In genomic region chr3:49671291-49672288, GRCh38 we compare ENCODE assay signal across 8 cellular contexts. TPM values are rescaled to one million over a fixed set of nuclear protein-coding genes. Genes with fewer than 3 reads are reported as not detected.
DNase-seq lines count a peak whose midpoint lies in the region; ATAC-seq, FAIRE-seq and TF ChIP-seq lines count a peak whose summit lies in the region.

No MANE protein-coding gene starts in this region.

- peak; percentile 30 to 41; a peak in 5 of 6 replicates for ATAC-seq in A549

- H3K9me3 Mint-ChIP-seq in stimulated activated naive CD8-positive, alpha-beta T cell treated with anti-CD3 and anti-CD28 coated beads, Interleukin-15, Interleukin-2, amounts not matched to agents 100 ng/mL and 50 ng/mL, for 24 hours, result no peaks in the 10 kb centered on the region

- H3K36me3 Mint-ChIP-seq in stimulated activated naive CD8-positive, alpha-beta T cell treated with anti-CD3 and anti-CD28 coated beads, Interleukin-15, Interleukin-2, amounts not matched to agents 100 ng/mL and 50 ng/mL, for 24 hours (ENCODE audit: low read depth), result peaks cover 11% of the 10 kb centered on the region

- POLR2A ChIA-PET in A549 (lab: Yijun Ruan, JAX), result interaction anchor here (1.4 kb wide), 1 partner anchor 132 kb away, joined by 14 read pairs; no protein-coding TSS in a partner anchor

- peaks cover 9% of the 10 kb centered on the region for H3K36me3 ChIP-seq in effector memory CD4-positive, alpha-beta T cell (ENCODE audit: control insufficient read depth, insufficient read depth, low read length)

- H3K27ac Mint-ChIP-seq in stimulated activated naive CD8-positive, alpha-beta T cell treated with anti-CD3 and anti-CD28 coated beads, Interleukin-15, Interleukin-2, amounts not matched to agents 100 ng/mL and 50 ng/mL, for 24 hours, result peak overlapping the region; percentile 1

- CTCF ChIA-PET in A549 (lab: Yijun Ruan, JAX), result interaction anchor here (0.5 to 5.4 kb wide), 50 partner anchors 8 to 1839 kb away, joined by 3 to 210 read pairs (median 4); partner anchors contain the start of gene BSN

- TF ChIP-seq POLR2A in A549 (IDR thresholded peaks at IDR 0.05; ENCODE audit: low read length), result no peak

- peaks cover 33% of the 10 kb centered on the region for H3K4me1 ChIP-seq in A549
- H3K4me1 ChIP-seq in effector memory CD4-positive, alpha-beta T cell (ENCODE audit: control insufficient read depth, insufficient read depth, low read length, poor library complexity, severe bottlenecking), result peaks cover 18% of the 10 kb centered on the region

- 34% methylated on average over 10 of the region's 11 CpGs for WGBS in A549 (ENCODE audit: missing lambda C conversion rate)

- H3K4me2 ChIP-seq in A549, result peak overlapping the region; percentile 29; the same call in 1 of the 3 replicates

- H3K4me3 Mint-ChIP-seq in stimulated activated naive CD8-positive, alpha-beta T cell treated with anti-CD3 and anti-CD28 coated beads, Interleukin-15, Interleukin-2, amounts not matched to agents 100 ng/mL and 50 ng/mL, for 24 hours, result peak overlapping the region; percentile 60

- TF ChIP-seq EP300 in A549 (IDR thresholded peaks at IDR 0.05), result no peak

- no peaks in the 10 kb centered on the region for H3K9me3 ChIP-seq in A549
- H3K9me3 ChIP-seq in effector memory CD4-positive, alpha-beta T cell (ENCODE audit: control insufficient read depth, low read length), result no peaks in the 10 kb centered on the region

- peak; percentile 75 to 76 for TF ChIP-seq RAD21 in A549 (conservative IDR thresholded peaks at IDR 0.05 in 1 of 2, IDR thresholded peaks at IDR 0.05 in 1 of 2)

- no peaks in the 10 kb centered on the region for H3K27me3 ChIP-seq in effector memory CD4-positive, alpha-beta T cell (replicated peaks; ENCODE audit: control insufficient read depth, insufficient read depth, low read length, poor library complexity, severe bottlenecking)

- FAIRE-seq in A549 (lab: Jason Lieb, UNC), result no peak

- no peak overlapping the region for H3K27ac ChIP-seq in A549
- H3K27ac ChIP-seq in effector memory CD4-positive, alpha-beta T cell (ENCODE audit: insufficient read depth, low read length, poor library complexity, severe bottlenecking), result no peak overlapping the region

- peaks cover 33% of the 10 kb centered on the region for H3K4me1 Mint-ChIP-seq in stimulated activated naive CD8-positive, alpha-beta T cell treated with anti-CD3 and anti-CD28 coated beads, Interleukin-15, Interleukin-2, amounts not matched to agents 100 ng/mL and 50 ng/mL, for 24 hours (ENCODE audit: low read depth)

- no peak overlapping the region for H3K4me3 ChIP-seq in A549
- H3K4me3 ChIP-seq in HFF-Myc (replicated peaks; ENCODE audit: low read depth, low read length), result no peak overlapping the region
- H3K4me3 ChIP-seq in effector memory CD4-positive, alpha-beta T cell (ENCODE audit: insufficient read depth, low read depth, low read length, poor library complexity, severe bottlenecking), result no peak overlapping the region

- DNase-seq in A549 (ENCODE audit: low read depth in 1 of 2, low spot score in 1 of 2), result peak; percentile 65 to 71
- DNase-seq in HFF-Myc (ENCODE audit: extremely low read depth, low read depth), result peak; percentile 32
- DNase-seq in activated CD4-positive, alpha-beta T cell treated with anti-CD3 and anti-CD28 coated beads, Interleukin-2, amount 50 U/mL, for 1 hour, result peak; percentile 70
- peak; percentile 42 to 60 (median 50) for DNase-seq in effector memory CD4-positive, alpha-beta T cell
- DNase-seq in mucosa of gallbladder (ENCODE audit: low spot score), result peak; percentile 68
- DNase-seq in NCI-H524 treated with DMSO at 0.1 percent for 48 hours (lab: John Stamatoyannopoulos, UW), result no peak
- DNase-seq in NCI-H510A (lab: John Stamatoyannopoulos, UW), result no peak

- peak; percentile 65 for TF ChIP-seq CTCF in A549 (IDR thresholded peaks at IDR 0.05)
- TF ChIP-seq CTCF in HFF-Myc (IDR thresholded peaks at IDR 0.05; ENCODE audit: low read depth, low read length, missing control alignments), result peak; percentile 88

- H3K27me3 Mint-ChIP-seq in stimulated activated naive CD8-positive, alpha-beta T cell treated with anti-CD3 and anti-CD28 coated beads, Interleukin-15, Interleukin-2, amounts not matched to agents 100 ng/mL and 50 ng/mL, for 24 hours, result no peaks in the 10 kb centered on the region

TF ChIP-seq in A549, 52 proteins besides CTCF, POLR2A, EP300 and RAD21:
- TF ChIP-seq SMC3 (IDR thresholded peaks at IDR 0.05) (peak; percentile 86), TP53 (CRISPR knock-in tag; IDR thresholded peaks at IDR 0.05) (no peak)
TF ChIP-seq in A549: peak in this region for 1.

RNA-seq across cellular contexts. Expression of gene APEH, which starts 2.6 kb away (rescaled TPM):
- polyA plus RNA-seq in A549 (2011; rRNA removed) (60.8 and 74.9 TPM in 2 replicates), A549 (2017; fragmentation: RNase III; extraction: RNeasy Plus Mini Kit Qiagen cat#74134 plus additional on column Dnase treatment) (57.9 to 66.9 TPM (median 64.9 TPM) in 3 replicates)
- 66.5 and 81.7 TPM in 2 replicates for polyA plus RNA-seq in A549 (2012; cell fraction: cytosol; rRNA removed)
- 122 and 140 TPM in 2 replicates for polyA plus RNA-seq in A549 (2012; cell fraction: nucleus; rRNA removed)
- polyA minus RNA-seq in A549 (2011; rRNA and poly(A)+ RNA removed), result 178 and 189 TPM in 2 replicates
- total RNA-seq in mucosa of gallbladder, result 128 TPM

RNA-seq across cellular contexts. Expression of gene MST1, which starts 17.7 kb away (rescaled TPM):
- polyA plus RNA-seq in A549 (2011; rRNA removed) (3.6 and 5.0 TPM in 2 replicates), A549 (2017; fragmentation: RNase III; extraction: RNeasy Plus Mini Kit Qiagen cat#74134 plus additional on column Dnase treatment) (3.2 to 6.9 TPM (median 4.9 TPM) in 3 replicates)
- 1.8 and 2.0 TPM in 2 replicates for polyA plus RNA-seq in A549 (2012; cell fraction: cytosol; rRNA removed)
- 38.0 and 40.8 TPM in 2 replicates for polyA plus RNA-seq in A549 (2012; cell fraction: nucleus; rRNA removed)
- polyA minus RNA-seq in A549 (2011; rRNA and poly(A)+ RNA removed), result 2.6 and 2.8 TPM in 2 replicates
- total RNA-seq in mucosa of gallbladder, result 45.5 TPM

RNA-seq across cellular contexts. Expression of gene RNF123, which starts 17.8 kb away (rescaled TPM):
- polyA plus RNA-seq in A549 (2011; rRNA removed) (14.4 and 21.3 TPM in 2 replicates), A549 (2017; fragmentation: RNase III; extraction: RNeasy Plus Mini Kit Qiagen cat#74134 plus additional on column Dnase treatment) (12.9 to 16.1 TPM (median 16.0 TPM) in 3 replicates)
- polyA plus RNA-seq in A549 (2012; cell fraction: cytosol; rRNA removed), result 26.4 and 33.3 TPM in 2 replicates
- 108 and 136 TPM in 2 replicates for polyA plus RNA-seq in A549 (2012; cell fraction: nucleus; rRNA removed)
- polyA minus RNA-seq in A549 (2011; rRNA and poly(A)+ RNA removed), result 29.7 and 31.8 TPM in 2 replicates
- total RNA-seq in mucosa of gallbladder, result 55.6 TPM

RNA-seq across cellular contexts. Expression of gene AMIGO3, which starts 47.9 kb away (rescaled TPM):
- polyA plus RNA-seq in A549 (2011; rRNA removed) (0.03 TPM in 1 of 2 replicates, not detected in the other), A549 (2017; fragmentation: RNase III; extraction: RNeasy Plus Mini Kit Qiagen cat#74134 plus additional on column Dnase treatment) (0.13 TPM in 1 of 3 replicates, not detected in the others)
- 0.26 and 0.88 TPM in 2 replicates for polyA plus RNA-seq in A549 (2012; cell fraction: cytosol; rRNA removed)
- polyA plus RNA-seq in A549 (2012; cell fraction: nucleus; rRNA removed), result 7.5 and 14.5 TPM in 2 replicates
- 0.34 TPM in 1 of 2 replicates, not detected in the other for polyA minus RNA-seq in A549 (2011; rRNA and poly(A)+ RNA removed)
- 0.43 TPM for total RNA-seq in mucosa of gallbladder

RNA-seq across cellular contexts. Expression of gene GMPPB, which starts 52.2 kb away (rescaled TPM):
- polyA plus RNA-seq in A549 (2011; rRNA removed) (12.2 and 12.9 TPM in 2 replicates), A549 (2017; fragmentation: RNase III; extraction: RNeasy Plus Mini Kit Qiagen cat#74134 plus additional on column Dnase treatment) (22.1 to 26.9 TPM (median 24.1 TPM) in 3 replicates)
- 23.8 and 27.3 TPM in 2 replicates for polyA plus RNA-seq in A549 (2012; cell fraction: cytosol; rRNA removed)
- 44.8 and 45.3 TPM in 2 replicates for polyA plus RNA-seq in A549 (2012; cell fraction: nucleus; rRNA removed)
- polyA minus RNA-seq in A549 (2011; rRNA and poly(A)+ RNA removed), result 20.8 and 22.9 TPM in 2 replicates
- total RNA-seq in mucosa of gallbladder, result 51.9 TPM

Comparison
In these comparisons a context has a peak if more than half of its experiments do, and no peak if none do; other contexts are left out.
1. DNase-seq: peak in A549 (2 of 2), HFF-Myc (single experiment), activated CD4-positive, alpha-beta T cell treated with anti-CD3 and anti-CD28 coated beads, Interleukin-2, amount 50 U/mL, for 1 hour (single experiment), effector memory CD4-positive, alpha-beta T cell (3 of 3) and mucosa of gallbladder (single experiment); none in NCI-H524 treated with DMSO at 0.1 percent for 48 hours (single experiment) and NCI-H510A (single experiment).